Comparison of ENCODE assay signal across 8 cellular contexts in the genomic region with DNA sequence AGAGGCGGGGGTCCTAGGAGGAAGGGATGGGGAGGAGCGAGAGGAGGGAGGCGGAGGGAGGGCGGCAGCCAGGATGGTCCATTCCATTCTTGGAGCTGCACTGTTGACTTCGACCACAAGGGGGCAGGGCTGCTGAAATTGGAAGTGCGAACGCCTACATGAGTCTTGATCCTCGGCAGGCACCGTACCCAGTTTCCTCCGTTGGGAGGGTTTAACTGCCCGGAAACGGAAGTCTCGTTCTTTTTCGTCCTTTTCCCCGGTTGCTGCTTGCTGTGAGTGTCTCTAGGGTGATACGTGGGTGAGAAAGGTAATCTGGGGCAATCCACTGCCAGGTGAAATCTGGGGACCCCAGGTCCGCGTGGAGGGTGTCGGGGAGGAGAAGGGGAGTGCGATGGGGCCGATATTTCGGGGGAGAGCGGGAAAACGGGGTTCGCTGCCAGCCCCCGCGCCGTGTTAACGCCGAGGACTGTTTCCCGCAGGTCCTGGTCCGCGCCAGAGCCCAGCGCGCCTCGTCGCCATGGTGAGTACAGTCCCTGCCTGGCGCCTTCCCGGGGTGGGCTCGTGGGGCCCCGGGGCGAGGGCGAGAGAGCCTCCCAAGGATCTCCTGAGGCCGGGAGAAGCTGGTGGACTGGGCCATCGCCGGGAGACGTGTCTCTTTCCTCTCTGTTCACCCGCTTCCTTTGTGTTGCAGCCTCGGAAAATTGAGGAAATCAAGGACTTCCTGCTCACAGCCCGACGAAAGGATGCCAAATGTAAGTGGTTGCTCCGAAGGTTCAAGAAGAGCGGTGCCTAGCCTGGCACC. TPM values are rescaled to one million over a fixed set of nuclear protein-coding genes. Genes with fewer than 3 reads are reported as not detected.
DNase-seq lines count a peak whose midpoint lies in the region; ATAC-seq and TF ChIP-seq lines count a peak whose summit lies in the region.

Gene RPL38, plus strand, starts transcription at position 240 of the 802 bp plus-strand sequence. Its CDS starts 278 bp downstream, at position 518.

- TF ChIP-seq CTCF in Calu3 (IDR thresholded peaks at IDR 0.05; ENCODE audit: unreplicated experiment) (peak; percentile 94), mucosa of descending colon (IDR thresholded peaks at IDR 0.05) (peak; percentile 92)

- H3K27me3 Mint-ChIP-seq in Calu3 (ENCODE audit: unreplicated experiment) (peaks cover 50% of the 10 kb centered on the region), IgD-negative memory B cell (peaks cover 23% of the 10 kb centered on the region)

- BruUV-seq in Calu3 (replicated peaks; lab: Mats Ljungman, UMichigan): TSS peak; percentile 56

- no peaks in the 10 kb centered on the region for H3K36me3 ChIP-seq in mucosa of descending colon (ENCODE audit: low read depth)

- H3K4me3 ChIP-seq in mucosa of descending colon: peak within 1 kb of the TSS; percentile 86

- H3K36me3 Mint-ChIP-seq in Calu3 (ENCODE audit: insufficient read depth, unreplicated experiment): peaks cover 50% of the 10 kb centered on the region
- no peaks in the 10 kb centered on the region for H3K36me3 Mint-ChIP-seq in IgD-negative memory B cell

- CTCF ChIA-PET in Calu3 (lab: Charles Lee): interaction anchor here (1.0 kb wide), 1 partner anchor 11 kb away, joined by 3 read pairs; no protein-coding TSS in a partner anchor

- H3K9me3 Mint-ChIP-seq in Calu3 (ENCODE audit: low read depth, unreplicated experiment) (no peaks in the 10 kb centered on the region), IgD-negative memory B cell (no peaks in the 10 kb centered on the region)

- H3K27ac ChIP-seq in epithelial cell of prostate: peak within 1 kb of the TSS; percentile 83

- ATAC-seq in GM21390 (IDR thresholded peaks at IDR 0.05; ENCODE audit: unreplicated experiment): peak; percentile 73
- peak; percentile 96 for ATAC-seq in mucosa of descending colon

- H3K27ac Mint-ChIP-seq in Calu3 (ENCODE audit: unreplicated experiment) (peak within 1 kb of the TSS; percentile 100), IgD-negative memory B cell (peak within 1 kb of the TSS; percentile 87 to 97 (median 94))

- H3K4me1 ChIP-seq in mucosa of descending colon (ENCODE audit: low read depth): peaks cover 44% of the 10 kb centered on the region

- intact Hi-C loops in Calu3 (cut with micrococcal nuclease; ENCODE audit: unreplicated experiment): no loop called here
- intact Hi-C loops in mucosa of descending colon (cut with DNase I, micrococcal nuclease): no loop called here

- no peaks in the 10 kb centered on the region for H3K9me3 ChIP-seq in mucosa of descending colon

- peaks cover 26% of the 10 kb centered on the region for H3K4me1 Mint-ChIP-seq in Calu3 (ENCODE audit: low read depth, unreplicated experiment)
- peaks cover 19 to 22% (median 21%) of the 10 kb centered on the region in 3 donors for H3K4me1 Mint-ChIP-seq in IgD-negative memory B cell

- DNase-seq in Calu3 (peak; percentile 96), OCI-M1 (lab: John Stamatoyannopoulos, UW) (peak; percentile 96), activated T-cell treated with anti-CD3 and anti-CD28 coated beads for 4 hours (peak; percentile 98), epithelial cell of prostate (ENCODE audit: low read depth, low spot score) (peak; percentile 84), mucosa of descending colon (peak; percentile 93 to 99 (median 95))
- DNase-seq in stimulated activated CD8-positive, alpha-beta memory T cell treated with anti-CD3 and anti-CD28 coated beads, Interleukin-4, amount 100 ng/mL, for 24 hours (ENCODE audit: low read depth): peak; percentile 96

- H3K4me3 Mint-ChIP-seq in Calu3 (ENCODE audit: low read depth, unreplicated experiment): peak within 1 kb of the TSS; percentile 96
- H3K4me3 Mint-ChIP-seq in IgD-negative memory B cell: peak within 1 kb of the TSS; percentile 93 to 98 (median 97)

RNA-seq across cellular contexts. Expression of gene RPL38, which starts in this region (rescaled TPM):
- total RNA-seq in Calu3 (2022) (708 and 725 TPM in 2 replicates), mucosa of descending colon (100 to 1,000 TPM; 617 to 705 (median 692) TPM)
- polyA plus RNA-seq in IgD-negative memory B cell: 2,084 TPM

Comparison
In these comparisons a context has a peak if more than half of its experiments do, and no peak if none do; other contexts are left out.
1. Peak in every context shown above with its lines: DNase-seq, ATAC-seq, H3K4me3 ChIP-seq and H3K27ac ChIP-seq.